8 cellular contexts compared by ENCODE assay signal in the genomic region with DNA sequence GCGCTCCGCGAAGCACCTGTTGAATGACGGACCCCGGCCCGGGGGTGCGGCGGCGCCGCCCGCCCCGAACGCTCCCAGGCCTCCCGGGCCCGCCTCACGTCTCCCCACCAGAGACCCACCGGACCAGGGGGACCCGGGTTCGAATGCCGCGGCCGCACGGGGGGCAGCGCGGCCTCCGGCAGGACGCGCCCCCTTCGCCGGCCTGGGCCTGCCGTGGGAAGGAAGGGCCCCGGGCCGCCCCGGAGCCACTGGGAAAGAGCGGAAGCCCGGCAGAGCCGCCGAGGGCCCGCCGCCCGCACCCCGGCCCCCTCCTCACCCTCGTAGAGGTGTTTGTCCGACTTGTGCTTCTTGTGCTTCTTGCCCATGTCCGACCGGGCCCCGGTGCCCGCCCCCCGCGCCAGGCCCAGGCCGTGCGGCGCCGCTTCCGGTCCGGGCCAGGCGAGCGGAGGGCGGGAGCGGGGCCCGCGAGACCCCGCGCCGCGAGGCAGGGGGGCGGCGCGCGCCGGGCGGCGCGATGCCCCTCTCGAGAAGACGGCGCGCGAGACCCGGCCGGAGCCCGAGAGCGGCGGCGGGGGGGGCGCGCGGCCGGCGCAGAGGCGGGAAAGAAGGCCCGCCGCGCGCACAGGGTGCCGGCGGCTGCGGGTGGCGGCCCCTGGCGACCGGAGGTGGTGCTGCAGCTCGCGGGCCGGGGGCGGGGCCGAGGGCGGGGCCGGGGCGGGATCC. TPM values are rescaled to one million over a fixed set of nuclear protein-coding genes. Genes with fewer than 3 reads are reported as not detected.
DNase-seq lines count a peak whose midpoint lies in the region; ATAC-seq, FAIRE-seq and TF ChIP-seq lines count a peak whose summit lies in the region.

A gene (minus strand): TSS at position 579 of the 723 bp plus-strand sequence. CDS start 214 bp downstream, at position 365.

- ATAC-seq in HG03432 (IDR thresholded peaks at IDR 0.05; ENCODE audit: unreplicated experiment): peak; percentile 86

- H3K9me3 Mint-ChIP-seq in CD14-positive monocyte: peaks cover 0 to 6% (median 2%) of the 10 kb centered on the region in 7 donors

- intact Hi-C loops in CD14-positive monocyte (cut with micrococcal nuclease): loop anchor here (2.0 to 10.0 kb wide), 8 partner anchors 154 to 374 kb away; a partner anchor contains a TSS

- peaks cover 1 to 6% (median 3%) of the 10 kb centered on the region in 3 donors for H3K27me3 Mint-ChIP-seq in CD14-positive monocyte (ENCODE audit: low read depth in 3 of 3)

- H3K4me1 Mint-ChIP-seq in CD14-positive monocyte: peaks cover 37% of the 10 kb centered on the region

- peak within 1 kb of the TSS; percentile 89 to 92 for H3K4me3 Mint-ChIP-seq in CD14-positive monocyte

- peak within 1 kb of the TSS; percentile 80 to 88 for H3K4me3 ChIP-seq in neutrophil (ENCODE audit: low read depth in 1 of 2, low read length in 1 of 2)

- no peaks in the 10 kb centered on the region for H3K9me3 ChIP-seq in neutrophil

- no peak for FAIRE-seq in frontal cortex (lab: Jason Lieb, UNC)

- H3K27ac ChIP-seq in neutrophil (peak within 1 kb of the TSS; percentile 74), substantia nigra (ENCODE audit: low read depth, low read length, poor library complexity, severe bottlenecking) (peak within 1 kb of the TSS; percentile 39)

- peaks cover 1% of the 10 kb centered on the region for H3K27me3 ChIP-seq in neutrophil

- H3K27ac Mint-ChIP-seq in CD14-positive monocyte: peak within 1 kb of the TSS; percentile 74 to 95 (median 86)

- H3K36me3 Mint-ChIP-seq in CD14-positive monocyte: peaks cover 19% of the 10 kb centered on the region in 2 donors

- DNase-seq in CD14-positive monocyte (ENCODE audit: low spot score): no peak
- DNase-seq in GM19238 (ENCODE audit: insufficient read length, low spot score): peak; percentile 85
- DNase-seq in RPMI8226: peak; percentile 83
- peak; percentile 64 for DNase-seq in activated T-helper 9 cell treated with anti-CD3 and anti-CD28 coated beads, Interleukin-2, amount 50 U/mL, for 16 hours (ENCODE audit: low read depth)
- DNase-seq in frontal cortex (ENCODE audit: low spot score in 2 of 2): peak; percentile 92 to 95
- peak in 41 of 49 donors; percentile 14 to 84 (median 55) for DNase-seq in substantia nigra (lab: John Stamatoyannopoulos, UW)

- peaks cover 25 to 26% of the 10 kb centered on the region in 2 experiments for H3K4me1 ChIP-seq in neutrophil (ENCODE audit: control insufficient read depth in 1 of 2, insufficient read depth in 1 of 2, low read depth in 1 of 2, low read length in 1 of 2)

- peaks cover 9% of the 10 kb centered on the region for H3K36me3 ChIP-seq in neutrophil

- TF ChIP-seq CTCF in CD14-positive monocyte (IDR thresholded peaks at IDR 0.05) (no peak), neutrophil (IDR thresholded peaks at IDR 0.05) (peak; percentile 87)

RNA-seq across cellular contexts. Expression of the gene that starts here (rescaled TPM):
- 10 to 100 TPM; 11.4 to 21.2 TPM for polyA plus RNA-seq in CD14-positive monocyte
- 39.5 TPM for total RNA-seq in frontal cortex
